ENCODE assay signal across 18 cellular contexts in the genomic region with DNA sequence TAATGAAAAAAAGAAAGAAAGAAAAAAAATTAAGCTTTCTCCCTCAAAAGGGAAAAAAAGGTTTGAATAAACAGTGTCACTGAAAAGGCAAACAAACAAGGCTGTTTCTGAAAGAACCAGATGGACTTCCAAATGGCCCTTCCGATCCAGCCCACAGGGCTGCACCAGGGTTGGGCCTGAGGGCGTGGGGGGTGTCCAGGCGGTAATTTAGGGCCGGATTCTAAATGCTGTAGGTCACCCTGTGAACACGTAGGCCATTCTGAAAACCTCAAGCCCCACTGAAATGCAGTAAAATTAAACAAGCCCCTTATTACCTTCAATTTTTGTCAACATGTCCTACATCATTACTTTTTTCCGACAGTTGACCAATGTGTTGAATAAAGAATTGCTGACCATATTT.
DNase-seq lines count a peak whose midpoint lies in the region; ATAC-seq and TF ChIP-seq lines count a peak whose summit lies in the region.
"Had no signal": no experiment of that assay in that cellular context is flagged by ENCODE, and none has a peak within 500 bp of the region (broad histone marks: within the 10 kb centered on the region; RNA-seq: fewer than 3 reads in every experiment).

No MANE protein-coding gene starts in this region.

- H3K27me3 ChIP-seq in adrenal gland (no peaks in the 10 kb centered on the region), lower lobe of right lung (ENCODE audit: low read depth) (no peaks in the 10 kb centered on the region), skeletal muscle satellite cell (ENCODE audit: control insufficient read depth, insufficient read depth, low read length) (peaks cover 16% of the 10 kb centered on the region), heart left ventricle (peaks cover 0 to 32% (median 0%) of the 10 kb centered on the region in 9 donors)
- H3K27me3 ChIP-seq: cardiac muscle cell, upper lobe of right lung had no signal

- no peaks in the 10 kb centered on the region for H3K36me3 ChIP-seq in ES-I3 (ENCODE audit: insufficient read depth, low read length)
- no peaks in the 10 kb centered on the region for H3K36me3 ChIP-seq in adrenal gland (replicated peaks in 1 of 2)
- no peaks in the 10 kb centered on the region for H3K36me3 ChIP-seq in lower lobe of right lung
- H3K36me3 ChIP-seq in skeletal muscle satellite cell (ENCODE audit: insufficient read depth, low read length) = no peaks in the 10 kb centered on the region
- no peaks in the 10 kb centered on the region for H3K36me3 ChIP-seq in heart left ventricle
- H3K36me3 ChIP-seq: cardiac muscle cell, upper lobe of right lung had no signal

- H3K4me1 ChIP-seq in ES-I3 (ENCODE audit: insufficient read depth, low read length) (peaks cover 14% of the 10 kb centered on the region), adrenal gland (replicated peaks in 1 of 2) (no peaks in the 10 kb centered on the region), lower lobe of right lung (no peaks in the 10 kb centered on the region), skeletal muscle satellite cell (ENCODE audit: control insufficient read depth, insufficient read depth, low read length) (peaks cover 10% of the 10 kb centered on the region), heart left ventricle (no peaks in the 10 kb centered on the region)
- H3K4me1 ChIP-seq: upper lobe of right lung had no signal

- H3K4me2 ChIP-seq in skeletal muscle satellite cell (ENCODE audit: low read length) = peak overlapping the region; percentile 71

- no peaks in the 10 kb centered on the region for H3K9me3 ChIP-seq in ES-I3 (ENCODE audit: control insufficient read depth, insufficient read depth, low read length)
- no peaks in the 10 kb centered on the region for H3K9me3 ChIP-seq in adrenal gland (replicated peaks in 1 of 3)
- no peaks in the 10 kb centered on the region for H3K9me3 ChIP-seq in lower lobe of right lung
- no peaks in the 10 kb centered on the region for H3K9me3 ChIP-seq in skeletal muscle satellite cell (replicated peaks; ENCODE audit: low read length)
- no peaks in the 10 kb centered on the region for H3K9me3 ChIP-seq in heart left ventricle
- H3K9me3 ChIP-seq: upper lobe of right lung had no signal

- ATAC-seq in lower lobe of right lung = no peak
- ATAC-seq in GM21515 (IDR thresholded peaks at IDR 0.05; ENCODE audit: unreplicated experiment) = no peak
- no peak for ATAC-seq in heart left ventricle
- no peak for ATAC-seq in HG03135 (IDR thresholded peaks at IDR 0.05; ENCODE audit: unreplicated experiment)
- ATAC-seq: effector memory CD8-positive, alpha-beta T cell had no signal

- no peak for TF ChIP-seq POLR2A in adrenal gland (IDR thresholded peaks at IDR 0.05)
- TF ChIP-seq POLR2A in heart left ventricle (IDR thresholded peaks at IDR 0.05) = no peak

- TF ChIP-seq CTCF in adrenal gland (IDR thresholded peaks at IDR 0.05) (no peak), lower lobe of right lung (IDR thresholded peaks at IDR 0.05) (no peak), heart left ventricle (IDR thresholded peaks at IDR 0.05) (no peak)

- H3K27ac ChIP-seq in adrenal gland (peak overlapping the region in 3 of 5 donors; percentile 22 to 63 (median 61)), lower lobe of right lung (peak overlapping the region; percentile 20), heart left ventricle (no peak overlapping the region)
- H3K27ac ChIP-seq: cardiac muscle cell, upper lobe of right lung had no signal

- peak overlapping the region; percentile 12; the same call in 1 of the 2 replicates for H3K9ac ChIP-seq in ES-I3 (ENCODE audit: low read depth, low read length)
- peak overlapping the region; percentile 52 for H3K9ac ChIP-seq in skeletal muscle satellite cell (ENCODE audit: low read depth, low read length)

- WGBS in adrenal gland, 4 donors = 66 to 79% (median 71%) methylated on average over 6 of the region's 6 CpGs
- WGBS in heart left ventricle, 4 donors = 74 to 91% (median 84%) methylated on average over 6 of the region's 6 CpGs

- no peak overlapping the region for H3K4me3 ChIP-seq in adrenal gland
- no peak overlapping the region for H3K4me3 ChIP-seq in lower lobe of right lung
- H3K4me3 ChIP-seq in skeletal muscle satellite cell (ENCODE audit: low read length) = peak overlapping the region; percentile 34
- no peak overlapping the region for H3K4me3 ChIP-seq in heart left ventricle
- H3K4me3 ChIP-seq: cardiac muscle cell, upper lobe of right lung had no signal

- DNase-seq in adrenal gland (no peak), lower lobe of right lung (no peak), heart left ventricle (no peak), SW480 (ENCODE audit: low spot score) (no peak)
- DNase-seq: activated CD4-positive, alpha-beta T cell treated with anti-CD3 and anti-CD28 coated beads, Interleukin-2, amount 10 ng/mL, durations not matched to agents 24 days and 14 days; activated naive CD8-positive, alpha-beta T cell treated with anti-CD3 and anti-CD28 coated beads, Interleukin-2, amount 10 ng/mL, durations not matched to agents 7 days and 5 days; activated T-cell treated with anti-CD3 and anti-CD28 coated beads, Interleukin-2, amount 50 U/mL, for 1 hour; effector memory CD8-positive, alpha-beta T cell; GF-D8; NCI-H446; SIG-M5; stimulated activated CD4-positive, alpha-beta T cell treated with anti-CD3 and anti-CD28 coated beads, Interleukin-4, amount 100 ng/mL, for 4 hours; upper lobe of right lung had no signal

- intact Hi-C loops in adrenal gland (cut with DNase I) (no loop called here), lower lobe of right lung (cut with DNase I) (no loop called here), heart left ventricle (cut with DNase I) (no loop called here)

Comparison
In these comparisons a context has a peak if more than half of its experiments do, and no peak if none do; other contexts are left out.
1. H3K27ac ChIP-seq: peak in adrenal gland (3 of 5) and lower lobe of right lung (single experiment); none in heart left ventricle (0 of 12).